1 cellular context compared by ENCODE assay signal in genomic region chr10:50552771-50553535, GRCh38.
TF ChIP-seq lines count a peak whose summit lies in the region.

No MANE protein-coding gene starts in this region.

TF ChIP-seq in GM23338, 12 proteins besides CTCF, POLR2A, EP300 and RAD21 (continued from another document):
- TF ChIP-seq, protein P1, sequence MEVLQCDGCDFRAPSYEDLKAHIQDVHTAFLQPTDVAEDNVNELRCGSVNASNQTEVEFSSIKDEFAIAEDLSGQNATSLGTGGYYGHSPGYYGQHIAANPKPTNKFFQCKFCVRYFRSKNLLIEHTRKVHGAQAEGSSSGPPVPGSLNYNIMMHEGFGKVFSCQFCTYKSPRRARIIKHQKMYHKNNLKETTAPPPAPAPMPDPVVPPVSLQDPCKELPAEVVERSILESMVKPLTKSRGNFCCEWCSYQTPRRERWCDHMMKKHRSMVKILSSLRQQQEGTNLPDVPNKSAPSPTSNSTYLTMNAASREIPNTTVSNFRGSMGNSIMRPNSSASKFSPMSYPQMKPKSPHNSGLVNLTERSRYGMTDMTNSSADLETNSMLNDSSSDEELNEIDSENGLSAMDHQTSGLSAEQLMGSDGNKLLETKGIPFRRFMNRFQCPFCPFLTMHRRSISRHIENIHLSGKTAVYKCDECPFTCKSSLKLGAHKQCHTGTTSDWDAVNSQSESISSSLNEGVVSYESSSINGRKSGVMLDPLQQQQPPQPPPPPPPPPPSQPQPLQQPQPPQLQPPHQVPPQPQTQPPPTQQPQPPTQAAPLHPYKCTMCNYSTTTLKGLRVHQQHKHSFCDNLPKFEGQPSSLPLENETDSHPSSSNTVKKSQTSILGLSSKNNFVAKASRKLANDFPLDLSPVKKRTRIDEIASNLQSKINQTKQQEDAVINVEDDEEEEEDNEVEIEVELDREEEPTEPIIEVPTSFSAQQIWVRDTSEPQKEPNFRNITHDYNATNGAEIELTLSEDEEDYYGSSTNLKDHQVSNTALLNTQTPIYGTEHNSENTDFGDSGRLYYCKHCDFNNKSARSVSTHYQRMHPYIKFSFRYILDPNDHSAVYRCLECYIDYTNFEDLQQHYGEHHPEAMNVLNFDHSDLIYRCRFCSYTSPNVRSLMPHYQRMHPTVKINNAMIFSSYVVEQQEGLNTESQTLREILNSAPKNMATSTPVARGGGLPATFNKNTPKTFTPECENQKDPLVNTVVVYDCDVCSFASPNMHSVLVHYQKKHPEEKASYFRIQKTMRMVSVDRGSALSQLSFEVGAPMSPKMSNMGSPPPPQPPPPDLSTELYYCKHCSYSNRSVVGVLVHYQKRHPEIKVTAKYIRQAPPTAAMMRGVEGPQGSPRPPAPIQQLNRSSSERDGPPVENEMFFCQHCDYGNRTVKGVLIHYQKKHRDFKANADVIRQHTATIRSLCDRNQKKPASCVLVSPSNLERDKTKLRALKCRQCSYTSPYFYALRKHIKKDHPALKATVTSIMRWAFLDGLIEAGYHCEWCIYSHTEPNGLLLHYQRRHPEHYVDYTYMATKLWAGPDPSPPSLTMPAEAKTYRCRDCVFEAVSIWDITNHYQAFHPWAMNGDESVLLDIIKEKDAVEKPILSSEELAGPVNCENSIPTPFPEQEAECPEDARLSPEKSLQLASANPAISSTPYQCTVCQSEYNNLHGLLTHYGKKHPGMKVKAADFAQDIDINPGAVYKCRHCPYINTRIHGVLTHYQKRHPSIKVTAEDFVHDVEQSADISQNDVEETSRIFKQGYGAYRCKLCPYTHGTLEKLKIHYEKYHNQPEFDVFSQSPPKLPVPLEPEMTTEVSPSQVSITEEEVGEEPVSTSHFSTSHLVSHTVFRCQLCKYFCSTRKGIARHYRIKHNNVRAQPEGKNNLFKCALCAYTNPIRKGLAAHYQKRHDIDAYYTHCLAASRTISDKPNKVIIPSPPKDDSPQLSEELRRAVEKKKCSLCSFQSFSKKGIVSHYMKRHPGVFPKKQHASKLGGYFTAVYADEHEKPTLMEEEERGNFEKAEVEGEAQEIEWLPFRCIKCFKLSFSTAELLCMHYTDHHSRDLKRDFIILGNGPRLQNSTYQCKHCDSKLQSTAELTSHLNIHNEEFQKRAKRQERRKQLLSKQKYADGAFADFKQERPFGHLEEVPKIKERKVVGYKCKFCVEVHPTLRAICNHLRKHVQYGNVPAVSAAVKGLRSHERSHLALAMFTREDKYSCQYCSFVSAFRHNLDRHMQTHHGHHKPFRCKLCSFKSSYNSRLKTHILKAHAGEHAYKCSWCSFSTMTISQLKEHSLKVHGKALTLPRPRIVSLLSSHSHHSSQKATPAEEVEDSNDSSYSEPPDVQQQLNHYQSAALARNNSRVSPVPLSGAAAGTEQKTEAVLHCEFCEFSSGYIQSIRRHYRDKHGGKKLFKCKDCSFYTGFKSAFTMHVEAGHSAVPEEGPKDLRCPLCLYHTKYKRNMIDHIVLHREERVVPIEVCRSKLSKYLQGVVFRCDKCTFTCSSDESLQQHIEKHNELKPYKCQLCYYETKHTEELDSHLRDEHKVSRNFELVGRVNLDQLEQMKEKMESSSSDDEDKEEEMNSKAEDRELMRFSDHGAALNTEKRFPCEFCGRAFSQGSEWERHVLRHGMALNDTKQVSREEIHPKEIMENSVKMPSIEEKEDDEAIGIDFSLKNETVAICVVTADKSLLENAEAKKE (CRISPR knock-in tag; IDR thresholded peaks at IDR 0.05) = no peak
- TF ChIP-seq, protein P2, sequence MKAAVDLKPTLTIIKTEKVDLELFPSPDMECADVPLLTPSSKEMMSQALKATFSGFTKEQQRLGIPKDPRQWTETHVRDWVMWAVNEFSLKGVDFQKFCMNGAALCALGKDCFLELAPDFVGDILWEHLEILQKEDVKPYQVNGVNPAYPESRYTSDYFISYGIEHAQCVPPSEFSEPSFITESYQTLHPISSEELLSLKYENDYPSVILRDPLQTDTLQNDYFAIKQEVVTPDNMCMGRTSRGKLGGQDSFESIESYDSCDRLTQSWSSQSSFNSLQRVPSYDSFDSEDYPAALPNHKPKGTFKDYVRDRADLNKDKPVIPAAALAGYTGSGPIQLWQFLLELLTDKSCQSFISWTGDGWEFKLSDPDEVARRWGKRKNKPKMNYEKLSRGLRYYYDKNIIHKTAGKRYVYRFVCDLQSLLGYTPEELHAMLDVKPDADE (IDR thresholded peaks at IDR 0.05) = no peak
- TF ChIP-seq POLR2AphosphoS5 (IDR thresholded peaks at IDR 0.05; ENCODE audit: low read depth) = no peak
TF ChIP-seq in GM23338: peak in this region for 0.
